ENCODE assay signal across 1 cellular context in genomic region chr2:219277703-219278654, GRCh38.
TF ChIP-seq lines count a peak whose summit lies in the region.

No MANE protein-coding gene starts in this region.

TF ChIP-seq in HepG2, 621 proteins besides CTCF, POLR2A, EP300 and RAD21 (continued from another document and continues in another):
- peak; percentile 59 for TF ChIP-seq ARID5B (CRISPR knock-in tag; IDR thresholded peaks at IDR 0.05)
- TF ChIP-seq ZGPAT (CRISPR knock-in tag; IDR thresholded peaks at IDR 0.05): peak; percentile 46
- no peak for TF ChIP-seq BRCA1 (CRISPR knock-in tag; IDR thresholded peaks at IDR 0.05)
- peak; percentile 53; the same call in 1 of the 2 replicates for TF ChIP-seq ELF1 (CRISPR knock-in tag; IDR thresholded peaks at IDR 0.05)
- TF ChIP-seq FOXA3 (CRISPR knock-in tag; IDR thresholded peaks at IDR 0.05): peak; percentile 40; the same call in 1 of the 2 replicates
- no peak for TF ChIP-seq PITX1 (CRISPR knock-in tag; IDR thresholded peaks at IDR 0.05)
- peak; percentile 56; the same call in 1 of the 2 replicates for TF ChIP-seq ZBTB26 (CRISPR knock-in tag; IDR thresholded peaks at IDR 0.05; ENCODE audit: borderline replicate concordance)
- TF ChIP-seq SAP130 (CRISPR knock-in tag; IDR thresholded peaks at IDR 0.05; ENCODE audit: low read depth): peak; percentile 69
- no peak for TF ChIP-seq ESRRA (CRISPR knock-in tag; IDR thresholded peaks at IDR 0.05; ENCODE audit: low read depth)
- no peak for TF ChIP-seq CREB3 (CRISPR knock-in tag; IDR thresholded peaks at IDR 0.05)
- TF ChIP-seq ZNF18 (CRISPR knock-in tag; IDR thresholded peaks at IDR 0.05; ENCODE audit: insufficient replicate concordance): no peak
- 0 out of 2 replicates have a peak, but pooled peaks have one; percentile 21 for TF ChIP-seq ZNF605 (CRISPR knock-in tag; IDR thresholded peaks at IDR 0.05)
- TF ChIP-seq ZNF501 (CRISPR knock-in tag; IDR thresholded peaks at IDR 0.05): peak; percentile 65; the same call in 1 of the 2 replicates
- TF ChIP-seq ZNF224 (CRISPR knock-in tag; IDR thresholded peaks at IDR 0.05): no peak
- TF ChIP-seq POGZ (CRISPR knock-in tag; IDR thresholded peaks at IDR 0.05): peak; percentile 68
- TF ChIP-seq ZNF7 (CRISPR knock-in tag; IDR thresholded peaks at IDR 0.05): no peak
- TF ChIP-seq KAT7 (CRISPR knock-in tag; IDR thresholded peaks at IDR 0.05; ENCODE audit: borderline replicate concordance): no peak
- TF ChIP-seq ZNF724P (CRISPR knock-in tag; IDR thresholded peaks at IDR 0.05; ENCODE audit: borderline replicate concordance): no peak; the same call in 1 of the 2 replicates
- no peak for TF ChIP-seq STAT6 (CRISPR knock-in tag; IDR thresholded peaks at IDR 0.05; ENCODE audit: borderline replicate concordance)
- TF ChIP-seq KLF12 (CRISPR knock-in tag; IDR thresholded peaks at IDR 0.05; ENCODE audit: borderline replicate concordance): no peak
- no peak for TF ChIP-seq MTF1 (CRISPR knock-in tag; IDR thresholded peaks at IDR 0.05)
- TF ChIP-seq ZNF512 (CRISPR knock-in tag; IDR thresholded peaks at IDR 0.05): no peak
- peak; percentile 21; the same call in 1 of the 2 replicates for TF ChIP-seq MEF2D (CRISPR knock-in tag; IDR thresholded peaks at IDR 0.05)
- peak; percentile 76; the same call in 1 of the 2 replicates for TF ChIP-seq CBFB (CRISPR knock-in tag; IDR thresholded peaks at IDR 0.05)
- peak; percentile 48; the same call in 1 of the 2 replicates for TF ChIP-seq ZNF614 (CRISPR knock-in tag; IDR thresholded peaks at IDR 0.05; ENCODE audit: borderline replicate concordance)
- TF ChIP-seq CBX5 (CRISPR knock-in tag; IDR thresholded peaks at IDR 0.05; ENCODE audit: borderline replicate concordance): peak; percentile 74; the same call in 1 of the 2 replicates
- no peak for TF ChIP-seq ZIK1 (CRISPR knock-in tag; IDR thresholded peaks at IDR 0.05; ENCODE audit: borderline replicate concordance, low read depth)
- TF ChIP-seq RFX3 (CRISPR knock-in tag; IDR thresholded peaks at IDR 0.05): no peak
- TF ChIP-seq ZSCAN20 (CRISPR knock-in tag; IDR thresholded peaks at IDR 0.05; ENCODE audit: borderline replicate concordance): no peak
- TF ChIP-seq SRF (IDR thresholded peaks at IDR 0.05; ENCODE audit: low read depth, low read length): no peak
- no peak for TF ChIP-seq ZNF451 (CRISPR knock-in tag; IDR thresholded peaks at IDR 0.05)
- no peak for TF ChIP-seq TAF1 (CRISPR knock-in tag; IDR thresholded peaks at IDR 0.05)
- TF ChIP-seq RELA (CRISPR knock-in tag; IDR thresholded peaks at IDR 0.05): 0 out of 2 replicates have a peak, but pooled peaks have one; percentile 43
- TF ChIP-seq MIXL1 (CRISPR knock-in tag; IDR thresholded peaks at IDR 0.05): 0 out of 2 replicates have a peak, but pooled peaks have one; percentile 27
- no peak for TF ChIP-seq ZNF646 (CRISPR knock-in tag; IDR thresholded peaks at IDR 0.05)
- peak; percentile 87 for TF ChIP-seq ERF (CRISPR knock-in tag; IDR thresholded peaks at IDR 0.05)
- no peak for TF ChIP-seq ATF1 (CRISPR knock-in tag; IDR thresholded peaks at IDR 0.05)
- no peak for TF ChIP-seq PRMT3 (CRISPR knock-in tag; IDR thresholded peaks at IDR 0.05; ENCODE audit: borderline replicate concordance, low read depth)
- TF ChIP-seq TOPORS (CRISPR knock-in tag; IDR thresholded peaks at IDR 0.05): peak; percentile 3; the same call in 1 of the 2 replicates
- TF ChIP-seq FOXC1 (CRISPR knock-in tag; IDR thresholded peaks at IDR 0.05; ENCODE audit: borderline replicate concordance): 0 out of 2 replicates have a peak, but pooled peaks have one; percentile 6
- TF ChIP-seq NFYC (CRISPR knock-in tag; IDR thresholded peaks at IDR 0.05): peak; percentile 56
- TF ChIP-seq TCF12 (IDR thresholded peaks at IDR 0.05): no peak
- no peak for TF ChIP-seq TCF12 (CRISPR knock-in tag; IDR thresholded peaks at IDR 0.05)
